ENCODE assay signal across 23 cellular contexts in genomic region chr11:7485854-7486425, GRCh38. TPM values are rescaled to one million over a fixed set of nuclear protein-coding genes. Genes with fewer than 3 reads are reported as not detected.
DNase-seq lines count a peak whose midpoint lies in the region; ATAC-seq and TF ChIP-seq lines count a peak whose summit lies in the region.
"Had no signal": no experiment of that assay in that cellular context is flagged by ENCODE, and none has a peak within 500 bp of the region (broad histone marks: within the 10 kb centered on the region; RNA-seq: fewer than 3 reads in every experiment).

No MANE protein-coding gene starts in this region.

- no peaks in the 10 kb centered on the region for H3K9me2 ChIP-seq in hepatocyte (replicated peaks; ENCODE audit: insufficient read depth)

- H3K4me1 ChIP-seq in colonic mucosa (no peaks in the 10 kb centered on the region), hepatocyte (ENCODE audit: insufficient read depth) (peaks cover 4% of the 10 kb centered on the region), uterus (peaks cover 0 to 6% of the 10 kb centered on the region in 2 donors)

- peaks cover 6% of the 10 kb centered on the region for H3K79me2 ChIP-seq in hepatocyte

- no peaks in the 10 kb centered on the region for H4K20me1 ChIP-seq in hepatocyte (ENCODE audit: insufficient read depth, poor library complexity, severe bottlenecking)

- ATAC-seq in sciatic nerve = peak; percentile 5
- ATAC-seq: activated CD8-positive, alpha-beta memory T cell treated with anti-CD3 and anti-CD28 coated beads, Interleukin-2, amount 10 ng/mL, durations not matched to agents 7 days and 5 days; effector memory CD8-positive, alpha-beta T cell; PC-3; WTC11 had no signal

- H3K4me2 ChIP-seq in hepatocyte = peak overlapping the region; percentile 70

- TF ChIP-seq CTCF in colonic mucosa (IDR thresholded peaks at IDR 0.05) = no peak
- no peak for TF ChIP-seq CTCF in hepatocyte (IDR thresholded peaks at IDR 0.05; ENCODE audit: poor library complexity)
- no peak for TF ChIP-seq CTCF in uterus (IDR thresholded peaks at IDR 0.05)

- no peak for DNase-seq in colonic mucosa
- DNase-seq in hepatocyte (ENCODE audit: low spot score) = no peak
- DNase-seq in sciatic nerve (ENCODE audit: low spot score) = no peak
- no peak for DNase-seq in uterus
- no peak for DNase-seq in DMS114 treated with DMSO at 0.1 percent for 48 hours (lab: John Stamatoyannopoulos, UW; ENCODE audit: unreplicated experiment)
- no peak for DNase-seq in NCI-H748 (lab: John Stamatoyannopoulos, UW; ENCODE audit: unreplicated experiment)
- DNase-seq in activated CD4-positive, alpha-beta T cell treated with anti-CD3 and anti-CD28 coated beads for 4 hours = no peak
- DNase-seq: activated CD8-positive, alpha-beta memory T cell treated with anti-CD3 and anti-CD28 coated beads, Interleukin-2, amount 10 ng/mL, durations not matched to agents 7 days and 5 days; activated naive CD4-positive, alpha-beta T cell; DND-41; effector memory CD8-positive, alpha-beta T cell; HFFc6; islet precursor cell; Karpas-422; naive B cell; NCI-H1436 treated with DMSO at 0.1 percent for 48 hours; NCI-H510A; PC-3; stimulated activated naive CD4-positive, alpha-beta T cell had no signal

- WGBS in hepatocyte (ENCODE audit: low lambda C conversion rate, missing lambda C conversion rate) = 93% methylated on average over 6 of the region's 6 CpGs

- H3K9me3 ChIP-seq in colonic mucosa = no peaks in the 10 kb centered on the region
- no peaks in the 10 kb centered on the region for H3K9me3 ChIP-seq in hepatocyte (ENCODE audit: low read depth)
- H3K9me3 ChIP-seq in uterus = no peaks in the 10 kb centered on the region
- H3K9me3 ChIP-seq: body of pancreas had no signal

- H3K27me3 ChIP-seq in colonic mucosa (no peaks in the 10 kb centered on the region), hepatocyte (no peaks in the 10 kb centered on the region), uterus (no peaks in the 10 kb centered on the region)
- H3K27me3 ChIP-seq: body of pancreas had no signal

- H3K4me3 ChIP-seq in colonic mucosa (peak overlapping the region; percentile 11), hepatocyte (peak overlapping the region; percentile 21), uterus (peak overlapping the region; percentile 16 to 32)
- H3K4me3 ChIP-seq: body of pancreas had no signal

- TF ChIP-seq POLR2A in uterus (IDR thresholded peaks at IDR 0.05) = no peak

- intact Hi-C loops in colonic mucosa (cut with DNase I) (no loop called here), sciatic nerve (cut with DNase I) (no loop called here), uterus (cut with DNase I; ENCODE audit: low total_unique reads) (no loop called here)

- H3K36me3 ChIP-seq in colonic mucosa = no peaks in the 10 kb centered on the region
- no peaks in the 10 kb centered on the region for H3K36me3 ChIP-seq in hepatocyte (replicated peaks; ENCODE audit: insufficient read depth, low read depth)
- H3K36me3 ChIP-seq in uterus = no peaks in the 10 kb centered on the region

- peak overlapping the region in 1 of 2 donors; percentile 29 for H3K9ac ChIP-seq in colonic mucosa (ENCODE audit: low read depth in 2 of 2, low read length in 2 of 2)

- H3K27ac ChIP-seq in colonic mucosa (no peak overlapping the region), hepatocyte (peak overlapping the region; percentile 70), uterus (peak overlapping the region; percentile 53 to 68)
- H3K27ac ChIP-seq: body of pancreas, C4-2B had no signal

- H2AFZ ChIP-seq in hepatocyte = peak overlapping the region; percentile 34

RNA-seq across cellular contexts. Expression of gene OLFML1, which starts 0.6 kb away (rescaled TPM):
- total RNA-seq in colonic mucosa (1 to 10 TPM; 2.8 to 4.5 TPM), hepatocyte (9.3 and 11.4 TPM in 2 replicates), sciatic nerve (27.2 TPM), uterus (100 to 1,000 TPM in 1 of 4 donors, 10 to 100 TPM in 2, 1 to 10 TPM in 1; 5.0 to 111 (median 23.8) TPM)
- polyA plus RNA-seq in hepatocyte = 8.2 and 10.9 TPM in 2 replicates
- total RNA-seq: activated CD8-positive, alpha-beta memory T cell treated with anti-CD3 and anti-CD28 coated beads, Interleukin-2, amount 10 ng/mL, durations not matched to agents 7 days and 5 days; glomerular endothelial cell; PC-3; WTC11 had no signal

RNA-seq across cellular contexts. Expression of gene PPFIBP2, which starts 27.9 kb away (rescaled TPM):
- 10 to 100 TPM; 54.0 to 67.9 TPM for total RNA-seq in colonic mucosa
- 55.8 and 58.6 TPM in 2 replicates for total RNA-seq in hepatocyte
- polyA plus RNA-seq in hepatocyte = 33.9 and 43.6 TPM in 2 replicates
- total RNA-seq in sciatic nerve = 52.3 TPM
- total RNA-seq in uterus = 10 to 100 TPM in 3 of 4 donors, 1 to 10 TPM in 1; 2.1 to 36.2 (median 15.2) TPM
